ENCODE assay signal across 6 cellular contexts in the genomic region with DNA sequence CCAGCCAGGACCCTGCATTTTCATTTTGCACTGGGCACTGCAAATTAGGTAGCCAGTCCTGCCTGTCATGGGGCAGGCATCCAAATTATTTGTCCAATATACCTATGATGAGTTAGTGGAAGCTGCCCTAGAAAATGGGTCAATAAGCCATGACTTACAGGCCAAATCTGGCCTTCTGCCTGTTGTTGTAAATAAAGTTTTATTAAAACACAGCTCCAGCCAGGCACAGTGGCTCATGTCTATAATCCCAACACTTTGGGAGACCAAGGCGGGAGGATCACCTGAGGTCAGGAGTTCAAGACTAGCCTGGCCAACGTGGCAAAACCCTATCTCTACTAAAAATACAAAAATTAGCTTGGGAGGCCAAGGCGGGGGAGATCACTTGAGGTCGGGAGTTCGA.
"Had no signal": no experiment of that assay in that cellular context is flagged by ENCODE, and none has a peak within 500 bp of the region (broad histone marks: within the 10 kb centered on the region; RNA-seq: fewer than 3 reads in every experiment).

No MANE protein-coding gene starts in this region.

- H3K27ac ChIP-seq: HL-60, KMS-11 had no signal

- H3K4me2 ChIP-seq: KMS-11 had no signal

- FAIRE-seq: HTR-8/SVneo had no signal

- H3K9ac ChIP-seq: KMS-11 had no signal

- DNase-seq: IMR-90, KBM-7, KG1 had no signal
